Comparison of ENCODE assay signal across 28 cellular contexts in genomic region chr12:32301216-32301615, GRCh38.
DNase-seq lines count a peak whose midpoint lies in the region; ATAC-seq, FAIRE-seq and TF ChIP-seq lines count a peak whose summit lies in the region.
"Had no signal": no experiment of that assay in that cellular context is flagged by ENCODE, and none has a peak within 500 bp of the region (broad histone marks: within the 10 kb centered on the region; RNA-seq: fewer than 3 reads in every experiment).

No MANE protein-coding gene starts in this region.

- no peaks in the 10 kb centered on the region for H3K9me3 ChIP-seq in PC-9 (ENCODE audit: insufficient read depth, low read depth)
- H3K9me3 ChIP-seq in right cardiac atrium (ENCODE audit: control insufficient read depth, low read length), result no peaks in the 10 kb centered on the region
- H3K9me3 ChIP-seq: heart right ventricle, left lung, thoracic aorta had no signal

- no peak for DNase-seq in GM23338 (ENCODE audit: low spot score)
- peak in 1 of 2 experiments; percentile 50 for DNase-seq in PC-9
- no peak for DNase-seq in glutamatergic neuron
- DNase-seq in right cardiac atrium, result no peak
- no peak for DNase-seq in GM10266 (ENCODE audit: extremely low spot score)
- no peak for DNase-seq in T-helper 1 cell
- no peak for DNase-seq in H54 (ENCODE audit: insufficient read length, low spot score)
- DNase-seq: activated CD4-positive, alpha-beta T cell treated with anti-CD3 and anti-CD28 coated beads, Interleukin-2, amount 50 U/mL, for 4 hours; activated CD4-positive, CD25-positive, alpha-beta regulatory T cell; activated CD8-positive, alpha-beta memory T cell treated with anti-CD3 and anti-CD28 coated beads, Interleukin-2, amount 50 U/mL, for 4 hours; activated naive CD8-positive, alpha-beta T cell treated with anti-CD3 and anti-CD28 coated beads for 36 hours; CD4-positive, alpha-beta memory T cell; cerebellar nuclear complex; DMS53; GF-D8; H7; heart right ventricle; left lung; naive thymus-derived CD4-positive, alpha-beta T cell; NCI-H187 treated with DMSO at 0.1 percent for 48 hours; NCI-H69; stimulated activated CD4-positive, alpha-beta T cell treated with anti-CD3 and anti-CD28 coated beads, Interleukin-4, amount 100 ng/mL, for 1 hour; stimulated activated naive CD4-positive, alpha-beta T cell; T-helper 9 cell had no signal

- no peak for TF ChIP-seq POLR2A in H54 (IDR thresholded peaks at IDR 0.05; ENCODE audit: low read depth, low read length)

- H3K27me3 Mint-ChIP-seq in GM23338 (ENCODE audit: insufficient read depth, low read depth, poor library complexity) (peaks cover 2% of the 10 kb centered on the region), glutamatergic neuron (ENCODE audit: unreplicated experiment) (peaks cover 21% of the 10 kb centered on the region)
- H3K27me3 Mint-ChIP-seq: activated naive CD8-positive, alpha-beta T cell treated with anti-CD3 and anti-CD28 coated beads for 36 hours; activated T-helper 17 cell treated with anti-CD3 and anti-CD28 coated beads, Interleukin-2, amount 50 U/mL, for 72 hours; CD4-positive, alpha-beta memory T cell; naive thymus-derived CD4-positive, alpha-beta T cell had no signal

- intact Hi-C loops in PC-9 (cut with micrococcal nuclease; ENCODE audit: unreplicated experiment), result loop anchor here (10.0 kb wide), 2 partner anchors 336 to 1046 kb away; no protein-coding TSS in a partner anchor
- intact Hi-C loops in right cardiac atrium (cut with DNase I), result loop anchor here in 3 of 4 donors (5.0 to 10.0 kb wide), 3 partner anchors 236 to 646 kb away; partner anchors contain the start of gene ETFBKMT (in 2 of the 3)

- no TSS peak for BruUV-seq in PC-9 (replicated peaks; lab: Mats Ljungman, UMichigan)

- H2AFZ ChIP-seq in GM23338 (no peak overlapping the region), PC-9 (no peak overlapping the region)

- H3K9me3 Mint-ChIP-seq in GM23338 (no peaks in the 10 kb centered on the region), glutamatergic neuron (ENCODE audit: unreplicated experiment) (peaks cover 34% of the 10 kb centered on the region)
- H3K9me3 Mint-ChIP-seq: activated naive CD8-positive, alpha-beta T cell treated with anti-CD3 and anti-CD28 coated beads for 36 hours; activated T-helper 17 cell treated with anti-CD3 and anti-CD28 coated beads, Interleukin-2, amount 50 U/mL, for 72 hours; CD4-positive, alpha-beta memory T cell; naive thymus-derived CD4-positive, alpha-beta T cell had no signal

- no peak overlapping the region for H3K4me3 ChIP-seq in GM23338
- no peak overlapping the region for H3K4me3 ChIP-seq in PC-9
- H3K4me3 ChIP-seq in right cardiac atrium (ENCODE audit: low read length), result no peak overlapping the region
- H3K4me3 ChIP-seq: heart right ventricle, left lung, SK-N-MC, thoracic aorta had no signal

- H3K27ac ChIP-seq in GM23338 (ENCODE audit: low read depth) (peak overlapping the region; percentile 76; the same call in 1 of the 2 replicates), PC-9 (peak overlapping the region; percentile 50), right cardiac atrium (ENCODE audit: low read length) (no peak overlapping the region)
- H3K27ac ChIP-seq: epithelial cell of prostate, heart right ventricle, left lung, SK-N-MC, thoracic aorta had no signal

- ATAC-seq in GM23338 (no peak), right cardiac atrium (no peak)
- ATAC-seq: activated T-helper 17 cell treated with anti-CD3 and anti-CD28 coated beads, Interleukin-2, amount 50 U/mL, for 72 hours; heart right ventricle; left lung; naive thymus-derived CD4-positive, alpha-beta T cell had no signal

- H3K27ac Mint-ChIP-seq in GM23338, result no peak overlapping the region
- H3K27ac Mint-ChIP-seq in glutamatergic neuron (ENCODE audit: unreplicated experiment), result peak overlapping the region; percentile 18
- H3K27ac Mint-ChIP-seq: activated naive CD8-positive, alpha-beta T cell treated with anti-CD3 and anti-CD28 coated beads for 36 hours; activated T-helper 17 cell treated with anti-CD3 and anti-CD28 coated beads, Interleukin-2, amount 50 U/mL, for 72 hours; CD4-positive, alpha-beta memory T cell had no signal

- 86% methylated on average over 5 of the region's 5 CpGs for WGBS in right cardiac atrium

- TF ChIP-seq CTCF in GM23338 (conservative IDR thresholded peaks at IDR 0.05; ENCODE audit: low read depth in 2 of 2), result no peak
- no peak for TF ChIP-seq CTCF in PC-9 (conservative IDR thresholded peaks at IDR 0.05)
- TF ChIP-seq CTCF in glutamatergic neuron (IDR thresholded peaks at IDR 0.05; ENCODE audit: partially characterized antibody, unreplicated experiment), result no peak
- TF ChIP-seq CTCF in GM10266 (IDR thresholded peaks at IDR 0.05; ENCODE audit: control insufficient read depth, insufficient read depth, low read depth, missing control alignments), result no peak

- no peak for FAIRE-seq in H54 (lab: Jason Lieb, UNC)

- H3F3A ChIP-seq in GM23338 (replicated peaks; ENCODE audit: low read depth) (peaks cover 8% of the 10 kb centered on the region; the same call in 1 of the 2 replicates), PC-9 (ENCODE audit: insufficient read depth, low read depth) (no peaks in the 10 kb centered on the region; the same call in 1 of the 2 replicates)

- H4K20me1 ChIP-seq in GM23338 (replicated peaks; ENCODE audit: insufficient read depth), result no peaks in the 10 kb centered on the region; the same call in 1 of the 2 replicates
- no peaks in the 10 kb centered on the region for H4K20me1 ChIP-seq in PC-9 (ENCODE audit: insufficient read depth)

- H3K4me1 ChIP-seq in GM23338 (ENCODE audit: insufficient read depth), result no peaks in the 10 kb centered on the region
- H3K4me1 ChIP-seq in PC-9 (replicated peaks; ENCODE audit: insufficient read depth), result peaks cover 10% of the 10 kb centered on the region
- H3K4me1 ChIP-seq in right cardiac atrium (ENCODE audit: control insufficient read depth, insufficient read depth, low read length), result peaks cover 1% of the 10 kb centered on the region
- H3K4me1 ChIP-seq: left lung had no signal

- H3K4me2 ChIP-seq in GM23338, result no peak overlapping the region
- 0 out of 2 replicates have a peak overlapping the region, but pooled peaks have one; percentile 23 for H3K4me2 ChIP-seq in PC-9

- peaks cover 6% of the 10 kb centered on the region for H3K79me2 ChIP-seq in GM23338 (replicated peaks; ENCODE audit: insufficient read depth)
- no peaks in the 10 kb centered on the region for H3K79me2 ChIP-seq in PC-9 (ENCODE audit: low read depth)

- POLR2A ChIA-PET in PC-9 (lab: Charles Lee; ENCODE audit: unreplicated experiment), result no interaction called here

- H3K9me2 ChIP-seq in GM23338 (ENCODE audit: insufficient read depth) (no peaks in the 10 kb centered on the region), PC-9 (ENCODE audit: insufficient read depth) (no peaks in the 10 kb centered on the region)

- H3K27me3 ChIP-seq in GM23338 (ENCODE audit: insufficient read depth) (no peaks in the 10 kb centered on the region), PC-9 (ENCODE audit: insufficient read depth, low read depth) (no peaks in the 10 kb centered on the region), right cardiac atrium (ENCODE audit: control insufficient read depth, insufficient read depth) (no peaks in the 10 kb centered on the region)
- H3K27me3 ChIP-seq: heart right ventricle, left lung had no signal

- CTCF ChIA-PET in PC-9 (lab: Charles Lee), result interaction anchor here (0.7 kb wide), 2 partner anchors 224 to 909 kb away, joined by 4 to 22 read pairs; no protein-coding TSS in a partner anchor

- peaks cover 3% of the 10 kb centered on the region; the same call in 2 of the 3 replicates for H3K4me1 Mint-ChIP-seq in GM23338
- peaks cover 19% of the 10 kb centered on the region for H3K4me1 Mint-ChIP-seq in glutamatergic neuron (ENCODE audit: low read depth, unreplicated experiment)
- H3K4me1 Mint-ChIP-seq: activated naive CD8-positive, alpha-beta T cell treated with anti-CD3 and anti-CD28 coated beads for 36 hours; activated T-helper 17 cell treated with anti-CD3 and anti-CD28 coated beads, Interleukin-2, amount 50 U/mL, for 72 hours had no signal

- H3K4me3 Mint-ChIP-seq in GM23338 (no peak overlapping the region), glutamatergic neuron (ENCODE audit: unreplicated experiment) (peak overlapping the region; percentile 36)
- H3K4me3 Mint-ChIP-seq: activated naive CD8-positive, alpha-beta T cell treated with anti-CD3 and anti-CD28 coated beads for 36 hours; activated T-helper 17 cell treated with anti-CD3 and anti-CD28 coated beads, Interleukin-2, amount 50 U/mL, for 72 hours; CD4-positive, alpha-beta memory T cell; naive thymus-derived CD4-positive, alpha-beta T cell had no signal

- no peaks in the 10 kb centered on the region for H3K36me3 ChIP-seq in GM23338 (ENCODE audit: insufficient read depth)
- H3K36me3 ChIP-seq in PC-9 (ENCODE audit: low read depth), result no peaks in the 10 kb centered on the region
- H3K36me3 ChIP-seq: left lung, thoracic aorta had no signal

- peaks cover 8% of the 10 kb centered on the region; the same call in 2 of the 3 replicates for H3K36me3 Mint-ChIP-seq in GM23338 (ENCODE audit: low read depth)
- H3K36me3 Mint-ChIP-seq in glutamatergic neuron (ENCODE audit: unreplicated experiment), result peaks cover 7% of the 10 kb centered on the region

TF ChIP-seq in GM23338, 12 proteins besides CTCF, POLR2A, EP300 and RAD21 (continues in another document):
- TF ChIP-seq CREB1 (CRISPR knock-in tag; IDR thresholded peaks at IDR 0.05; ENCODE audit: low read depth) (no peak), NANOG (IDR thresholded peaks at IDR 0.05; ENCODE audit: borderline replicate concordance) (no peak), STAT1 (IDR thresholded peaks at IDR 0.05; ENCODE audit: unreplicated experiment) (no peak), POLR2AphosphoS5 (IDR thresholded peaks at IDR 0.05; ENCODE audit: low read depth) (no peak)
